Comparison of ENCODE assay signal across 8 cellular contexts in the genomic region with DNA sequence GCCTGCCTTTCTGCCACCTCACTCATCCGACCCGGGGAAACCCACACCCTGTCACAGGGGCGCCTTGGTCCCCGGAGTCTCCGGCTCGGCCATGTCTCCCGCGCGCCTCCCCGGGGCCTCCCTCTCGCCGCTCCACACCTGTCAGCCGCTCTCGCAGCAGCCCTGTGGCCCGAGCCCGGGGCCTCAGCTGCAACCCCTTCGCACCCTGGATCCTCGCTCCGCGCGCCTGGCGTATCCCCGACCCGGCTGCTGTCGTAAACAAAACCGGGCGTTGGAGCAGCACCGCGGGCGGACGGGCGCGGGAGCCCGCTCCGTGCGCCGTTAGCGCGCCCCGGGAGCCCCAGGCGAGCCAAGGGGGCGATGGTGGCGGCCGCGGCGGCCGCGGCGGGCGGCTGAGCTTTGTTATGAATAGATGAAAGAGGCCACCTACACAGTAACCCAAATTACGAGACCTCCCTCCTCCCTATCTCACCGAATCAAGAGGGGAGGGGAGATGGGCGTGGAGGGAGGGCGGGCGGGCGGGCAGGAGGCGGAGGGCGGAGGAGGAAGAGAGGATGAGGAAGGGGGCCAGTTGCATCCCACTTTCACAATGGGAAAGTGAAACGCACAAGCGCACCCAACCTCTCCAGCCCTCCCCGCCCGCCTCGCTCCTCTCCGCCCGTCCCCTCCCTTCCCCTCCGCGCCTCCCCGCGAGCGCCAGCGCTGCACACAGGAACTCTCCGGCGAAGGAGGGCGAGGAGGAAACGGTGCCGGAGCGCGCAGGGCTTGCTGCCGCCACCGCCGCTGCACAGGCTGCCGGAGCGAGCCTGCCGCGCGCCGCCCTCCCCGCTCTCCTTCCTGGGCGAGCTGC. TPM values are rescaled to one million over a fixed set of nuclear protein-coding genes. Genes with fewer than 3 reads are reported as not detected.
DNase-seq lines count a peak whose midpoint lies in the region; ATAC-seq and TF ChIP-seq lines count a peak whose summit lies in the region.

TSS of gene PLXNC1 (plus strand) at position 587 of the 850 bp plus-strand sequence. CDS start 395 bp downstream, outside the sequence.

- H3K36me3 ChIP-seq in Caco-2 (ENCODE audit: control insufficient read depth, insufficient read depth, low read length), result no peaks in the 10 kb centered on the region
- H3K36me3 ChIP-seq in gastrocnemius medialis, result no peaks in the 10 kb centered on the region

- H3K4me1 ChIP-seq in Caco-2 (peaks cover 35% of the 10 kb centered on the region), gastrocnemius medialis (peaks cover 4 to 5% of the 10 kb centered on the region in 2 donors)

- no peaks in the 10 kb centered on the region for H3K27me3 Mint-ChIP-seq in Caco-2 (ENCODE audit: insufficient read depth, unreplicated experiment)

- H3K36me3 Mint-ChIP-seq in Caco-2 (ENCODE audit: insufficient read depth, unreplicated experiment), result peaks cover 16% of the 10 kb centered on the region

- DNase-seq in Caco-2 (peak; percentile 57 to 59), HuH-7 (ENCODE audit: low spot score) (peak; percentile 69), T-helper 22 cell (ENCODE audit: low read depth) (peak; percentile 53), astrocyte of the spinal cord (ENCODE audit: low read depth, low spot score) (peak; percentile 27), gastrocnemius medialis (no peak), NCI-H2029 (lab: John Stamatoyannopoulos, UW) (no peak)

- in situ Hi-C loops in astrocyte of the spinal cord (cut with HindIII; ENCODE audit: low sequenced_read_pairs) (no loop called here), gastrocnemius medialis (cut with MboI; ENCODE audit: low sequenced_read_pairs in 4 of 4) (loop anchor here (25.0 kb wide), 2 partner anchors 289 to 614 kb away; no protein-coding TSS in a partner anchor)

- intact Hi-C loops in Caco-2 (cut with micrococcal nuclease; ENCODE audit: unreplicated experiment), result no loop called here
- intact Hi-C loops in gastrocnemius medialis (cut with DNase I; ENCODE audit: low total_unique reads), result loop anchor here (5.0 kb wide), 2 partner anchors 284 to 384 kb away; no protein-coding TSS in a partner anchor

- POLR2A ChIA-PET in Caco-2 (lab: Charles Lee), result no interaction called here

- no peak for TF ChIP-seq POLR2A in gastrocnemius medialis (IDR thresholded peaks at IDR 0.05)

- ATAC-seq in GM21360 (IDR thresholded peaks at IDR 0.05; ENCODE audit: unreplicated experiment), result peak; percentile 34
- no peak for ATAC-seq in gastrocnemius medialis

- CTCF ChIA-PET in Caco-2 (lab: Charles Lee), result interaction anchor here (0.6 to 1.1 kb wide), 5 partner anchors 36 to 728 kb away, joined by 3 to 9 read pairs (median 4); no protein-coding TSS in a partner anchor

- peak within 1 kb of the TSS; percentile 82 for H3K4me3 ChIP-seq in Caco-2 (ENCODE audit: low read depth, low read length)
- peak within 1 kb of the TSS; percentile 35 for H3K4me3 ChIP-seq in astrocyte of the spinal cord (ENCODE audit: low read depth, low read length)
- peak within 1 kb of the TSS; percentile 45 for H3K4me3 ChIP-seq in iPS-11a (ENCODE audit: low read depth, low read length)
- peak within 1 kb of the TSS; percentile 50 to 60 (median 60) for H3K4me3 ChIP-seq in gastrocnemius medialis

- H3K27ac Mint-ChIP-seq in Caco-2 (ENCODE audit: unreplicated experiment), result no peak within 1 kb of the TSS

- no peak for TF ChIP-seq CTCF in Caco-2 (IDR thresholded peaks at IDR 0.05; ENCODE audit: insufficient read depth in 1 of 2, low read depth in 1 of 2, low read length in 1 of 2, severe bottlenecking in 1 of 2, unreplicated experiment in 1 of 2)
- TF ChIP-seq CTCF in astrocyte of the spinal cord (IDR thresholded peaks at IDR 0.05; ENCODE audit: low read depth, low read length), result no peak
- no peak for TF ChIP-seq CTCF in gastrocnemius medialis (IDR thresholded peaks at IDR 0.05 in 4 of 5, conservative IDR thresholded peaks at IDR 0.05 in 1 of 5)

- H3K27me3 ChIP-seq in Caco-2 (replicated peaks; ENCODE audit: control insufficient read depth, insufficient read depth, low read length), result no peaks in the 10 kb centered on the region
- H3K27me3 ChIP-seq in gastrocnemius medialis, result peaks cover 7 to 23% (median 18%) of the 10 kb centered on the region in 3 donors

- BruUV-seq in Caco-2 (replicated peaks; lab: Mats Ljungman, UMichigan), result no TSS peak

- no peak within 1 kb of the TSS for H3K27ac ChIP-seq in gastrocnemius medialis

- H3K4me1 Mint-ChIP-seq in Caco-2 (ENCODE audit: low read depth, unreplicated experiment), result peaks cover 31% of the 10 kb centered on the region

- H3K9me3 Mint-ChIP-seq in Caco-2 (ENCODE audit: unreplicated experiment), result no peaks in the 10 kb centered on the region

- no peaks in the 10 kb centered on the region for H3K9me3 ChIP-seq in Caco-2
- no peaks in the 10 kb centered on the region for H3K9me3 ChIP-seq in gastrocnemius medialis

- H3K4me3 Mint-ChIP-seq in Caco-2 (ENCODE audit: unreplicated experiment), result peak within 1 kb of the TSS; percentile 88

RNA-seq across cellular contexts. Expression of gene PLXNC1, which starts in this region (rescaled TPM):
- total RNA-seq in Caco-2 (2022), result 41.3 and 47.7 TPM in 2 replicates
- 1 to 10 TPM in 2 of 4 donors, under 1 TPM in 2; 0.62 to 2.2 (median 1.2) TPM for total RNA-seq in gastrocnemius medialis

Comparison
In these comparisons a context has a peak if more than half of its experiments do, and no peak if none do; other contexts are left out.
1. RNA of gene PLXNC1 (total RNA-seq): 41.3 to 47.7 TPM in Caco-2; 0.62 to 2.2 TPM in gastrocnemius medialis; every median in the first group is over 10 times any median in the second.
2. DNase-seq: peak in Caco-2 (2 of 2), HuH-7 (single experiment), T-helper 22 cell (single experiment) and astrocyte of the spinal cord (single experiment); none in gastrocnemius medialis (0 of 2) and NCI-H2029 (single experiment).
3. Peak in every context shown above with its lines, with median percentiles within 50 percentile points of each other: H3K4me3 ChIP-seq.